ENCODE assay signal across 10 cellular contexts in the genomic region with DNA sequence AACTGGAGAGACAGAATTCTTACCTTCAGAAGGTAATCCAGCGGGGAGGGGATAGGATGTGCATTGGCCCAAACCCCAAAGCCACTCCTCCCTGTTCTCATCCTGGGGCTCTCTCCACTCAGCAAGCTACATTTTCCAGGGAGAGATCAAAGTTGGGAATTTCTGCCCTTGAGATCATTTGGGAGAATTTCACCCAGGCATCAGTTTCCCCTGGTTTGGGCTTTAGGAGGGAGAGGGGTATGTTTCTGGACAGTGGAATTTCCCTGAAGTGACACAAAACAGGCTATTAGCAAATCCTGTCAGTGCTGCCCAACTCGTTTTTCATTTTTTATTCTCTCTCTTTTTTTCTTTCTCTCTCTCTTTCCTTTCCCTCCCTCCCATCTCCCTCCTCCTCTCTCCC. TPM values are rescaled to one million over a fixed set of nuclear protein-coding genes. Genes with fewer than 3 reads are reported as not detected.
DNase-seq lines count a peak whose midpoint lies in the region; ATAC-seq and TF ChIP-seq lines count a peak whose summit lies in the region.
"Had no signal": no experiment of that assay in that cellular context is flagged by ENCODE, and none has a peak within 500 bp of the region (broad histone marks: within the 10 kb centered on the region; RNA-seq: fewer than 3 reads in every experiment).

No MANE protein-coding gene starts in this region.

- H3K27ac ChIP-seq in ACC112 (ENCODE audit: low read depth, low read length): peak overlapping the region; percentile 53; the same call in 1 of the 2 replicates

- H2AFZ ChIP-seq in ACC112 (ENCODE audit: low read length, unreplicated experiment): no peak overlapping the region

- no peaks in the 10 kb centered on the region for H3K27me3 ChIP-seq in ACC112 (ENCODE audit: insufficient read depth, low read length)

- TF ChIP-seq CTCF in epithelial cell of esophagus (IDR thresholded peaks at IDR 0.05; ENCODE audit: insufficient read depth, low read depth, low read length, missing control alignments) (no peak), omental fat pad (IDR thresholded peaks at IDR 0.05) (no peak)

- peak; percentile 19 for DNase-seq in M059J (ENCODE audit: low read depth)
- DNase-seq in epithelial cell of esophagus (ENCODE audit: low read depth): peak; percentile 29
- no peak for DNase-seq in omental fat pad (ENCODE audit: low spot score)
- no peak for DNase-seq in NCI-H524 (lab: John Stamatoyannopoulos, UW)
- DNase-seq in Kasumi-1 (lab: John Stamatoyannopoulos, UW): no peak
- DNase-seq in cerebellar nuclear complex (lab: John Stamatoyannopoulos, UW): no peak
- DNase-seq: effector memory CD4-positive, alpha-beta T cell; NCI-H226 had no signal

- H3K79me2 ChIP-seq in ACC112 (ENCODE audit: control insufficient read depth, insufficient read depth, low read length, unreplicated experiment): peaks cover 7% of the 10 kb centered on the region

- ATAC-seq in omental fat pad (ENCODE audit: low FRiP score) (peak; percentile 24), HG02870 (IDR thresholded peaks at IDR 0.05; ENCODE audit: unreplicated experiment) (no peak)

- peaks cover 8% of the 10 kb centered on the region for H3K36me3 ChIP-seq in ACC112 (ENCODE audit: insufficient read depth, low read length)

- H3K4me1 ChIP-seq in ACC112 (ENCODE audit: control insufficient read depth, insufficient read depth, low read length, unreplicated experiment): peaks cover 46% of the 10 kb centered on the region

- H3K4me3 ChIP-seq in ACC112 (ENCODE audit: low read depth, low read length) (no peak overlapping the region), epithelial cell of esophagus (ENCODE audit: low read length) (no peak overlapping the region)

RNA-seq across cellular contexts. Expression of a gene that starts 35.7 kb away (rescaled TPM):
- total RNA-seq in M059J (2014; rRNA removed; shearing (Covaris generic)): not detected in 2 replicates
- not detected for total RNA-seq in omental fat pad

RNA-seq across cellular contexts. Expression of a gene that starts 52.6 kb away (rescaled TPM):
- 8.7 and 16.7 TPM in 2 replicates for total RNA-seq in M059J (2014; rRNA removed; shearing (Covaris generic))
- total RNA-seq in omental fat pad: 10 to 100 TPM; 37.5 to 43.4 (median 40.0) TPM

RNA-seq across cellular contexts. Expression of a gene that starts 57.7 kb away (rescaled TPM):
- 24.9 and 31.3 TPM in 2 replicates for total RNA-seq in M059J (2014; rRNA removed; shearing (Covaris generic))
- total RNA-seq in omental fat pad: 100 to 1,000 TPM; 106 to 214 (median 165) TPM

Comparison
In these comparisons a context has a peak if more than half of its experiments do, and no peak if none do; other contexts are left out.
1. DNase-seq: peak in M059J (single experiment) and epithelial cell of esophagus (single experiment); none in omental fat pad (single experiment), NCI-H524 (0 of 2), Kasumi-1 (0 of 2) and cerebellar nuclear complex (0 of 2).